ENCODE assay signal across 1 cellular context in genomic region chr7:98106647-98107312, GRCh38.
A peak's percentile ranks its signal among the peaks of the same experiment; 100 is the strongest.
TF ChIP-seq lines count a peak whose summit lies in the region.

Gene LMTK2, plus strand, starts transcription at chr7:98106862. Its CDS starts 316 bp downstream, at chr7:98107178.

TF ChIP-seq in GM12878, 131 proteins besides CTCF, POLR2A, EP300 and RAD21 (continued from another document and continues in another):
- no peak for TF ChIP-seq REST (IDR thresholded peaks at IDR 0.05; ENCODE audit: low read depth, low read length)
- TF ChIP-seq CREM (IDR thresholded peaks at IDR 0.05; ENCODE audit: low read depth): peak; percentile 97
- TF ChIP-seq, protein P1, sequence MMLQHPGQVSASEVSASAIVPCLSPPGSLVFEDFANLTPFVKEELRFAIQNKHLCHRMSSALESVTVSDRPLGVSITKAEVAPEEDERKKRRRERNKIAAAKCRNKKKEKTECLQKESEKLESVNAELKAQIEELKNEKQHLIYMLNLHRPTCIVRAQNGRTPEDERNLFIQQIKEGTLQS (IDR thresholded peaks at IDR 0.05; ENCODE audit: borderline replicate concordance, extremely low read depth, low read depth, low read length): peak; percentile 57; the same call in 1 of the 2 replicates
- TF ChIP-seq ETV6 (conservative IDR thresholded peaks at IDR 0.05 in 1 of 2, IDR thresholded peaks at IDR 0.05 in 1 of 2; ENCODE audit: borderline replicate concordance in 1 of 2, low read depth in 1 of 2): no peak
- TF ChIP-seq SREBF2 (IDR thresholded peaks at IDR 0.05; ENCODE audit: low read length): no peak
- TF ChIP-seq NR2F1 (conservative IDR thresholded peaks at IDR 0.05): peak; percentile 56; the same call in 1 of the 2 replicates
- no peak for TF ChIP-seq BMI1 (IDR thresholded peaks at IDR 0.05; ENCODE audit: borderline replicate concordance)
- no peak for TF ChIP-seq ASH2L (IDR thresholded peaks at IDR 0.05; ENCODE audit: borderline replicate concordance, low read depth)
- TF ChIP-seq BCL3 (IDR thresholded peaks at IDR 0.05; ENCODE audit: borderline replicate concordance, insufficient read depth, low read depth, low read length, poor library complexity, severe bottlenecking): no peak
- TF ChIP-seq SP1 (IDR thresholded peaks at IDR 0.05; ENCODE audit: low read depth, low read length): peak; percentile 96
- TF ChIP-seq RELA (IDR thresholded peaks at IDR 0.05; ENCODE audit: borderline replicate concordance, partially characterized antibody): peak; percentile 80
- peak; percentile 68; the same call in 1 of the 2 replicates for TF ChIP-seq HDGF (IDR thresholded peaks at IDR 0.05)
- TF ChIP-seq, protein P2, sequence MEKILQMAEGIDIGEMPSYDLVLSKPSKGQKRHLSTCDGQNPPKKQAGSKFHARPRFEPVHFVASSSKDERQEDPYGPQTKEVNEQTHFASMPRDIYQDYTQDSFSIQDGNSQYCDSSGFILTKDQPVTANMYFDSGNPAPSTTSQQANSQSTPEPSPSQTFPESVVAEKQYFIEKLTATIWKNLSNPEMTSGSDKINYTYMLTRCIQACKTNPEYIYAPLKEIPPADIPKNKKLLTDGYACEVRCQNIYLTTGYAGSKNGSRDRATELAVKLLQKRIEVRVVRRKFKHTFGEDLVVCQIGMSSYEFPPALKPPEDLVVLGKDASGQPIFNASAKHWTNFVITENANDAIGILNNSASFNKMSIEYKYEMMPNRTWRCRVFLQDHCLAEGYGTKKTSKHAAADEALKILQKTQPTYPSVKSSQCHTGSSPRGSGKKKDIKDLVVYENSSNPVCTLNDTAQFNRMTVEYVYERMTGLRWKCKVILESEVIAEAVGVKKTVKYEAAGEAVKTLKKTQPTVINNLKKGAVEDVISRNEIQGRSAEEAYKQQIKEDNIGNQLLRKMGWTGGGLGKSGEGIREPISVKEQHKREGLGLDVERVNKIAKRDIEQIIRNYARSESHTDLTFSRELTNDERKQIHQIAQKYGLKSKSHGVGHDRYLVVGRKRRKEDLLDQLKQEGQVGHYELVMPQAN (conservative IDR thresholded peaks at IDR 0.05): peak; percentile 97
- TF ChIP-seq DPF2 (IDR thresholded peaks at IDR 0.05): peak; percentile 99
- no peak for TF ChIP-seq ZNF592 (IDR thresholded peaks at IDR 0.05)
- TF ChIP-seq SRF (IDR thresholded peaks at IDR 0.05; ENCODE audit: low read depth in 2 of 2, low read length in 2 of 2): no peak
- TF ChIP-seq PAX8 (IDR thresholded peaks at IDR 0.05): no peak
- peak; percentile 98 for TF ChIP-seq RB1 (IDR thresholded peaks at IDR 0.05; ENCODE audit: borderline replicate concordance)
- no peak for TF ChIP-seq BCL11A (IDR thresholded peaks at IDR 0.05; ENCODE audit: low read depth, low read length)
- TF ChIP-seq FOXK2 (IDR thresholded peaks at IDR 0.05): no peak
- TF ChIP-seq NR2C1 (IDR thresholded peaks at IDR 0.05): no peak
- peak; percentile 46 to 93 for TF ChIP-seq EGR1 (IDR thresholded peaks at IDR 0.05; ENCODE audit: borderline replicate concordance in 1 of 2, low read depth in 2 of 2, low read length in 2 of 2)
- TF ChIP-seq POU2F2 (IDR thresholded peaks at IDR 0.05; ENCODE audit: borderline replicate concordance, low read depth, low read length): peak; percentile 76; the same call in 2 of the 3 replicates
- TF ChIP-seq MAX (IDR thresholded peaks at IDR 0.05; ENCODE audit: low read depth, low read length): peak; percentile 58; the same call in 1 of the 2 replicates
- TF ChIP-seq SIN3A (IDR thresholded peaks at IDR 0.05; ENCODE audit: low read depth, low read length): peak; percentile 92
- peak; percentile 89 for TF ChIP-seq CHD2 (IDR thresholded peaks at IDR 0.05; ENCODE audit: borderline replicate concordance, low read depth, low read length)
- no peak for TF ChIP-seq ZNF24 (IDR thresholded peaks at IDR 0.05)
- TF ChIP-seq CREB1 (IDR thresholded peaks at IDR 0.05; ENCODE audit: low read depth): peak; percentile 98
- TF ChIP-seq ZBTB11 (CRISPR knock-in tag; IDR thresholded peaks at IDR 0.05): no peak
- peak; percentile 12 to 29; a peak in 1 of 4 replicates for TF ChIP-seq IKZF2 (IDR thresholded peaks at IDR 0.05)
- no peak; the same call in 1 of the 2 replicates for TF ChIP-seq ESRRA (IDR thresholded peaks at IDR 0.05; ENCODE audit: low read length)
- TF ChIP-seq TCF3 (IDR thresholded peaks at IDR 0.05; ENCODE audit: borderline replicate concordance, insufficient read depth, low read depth, low read length): 0 out of 2 replicates have a peak, but pooled peaks have one; percentile 7
- TF ChIP-seq EED (IDR thresholded peaks at IDR 0.05; ENCODE audit: low read depth): peak; percentile 27; the same call in 1 of the 2 replicates
- TF ChIP-seq, protein P3, sequence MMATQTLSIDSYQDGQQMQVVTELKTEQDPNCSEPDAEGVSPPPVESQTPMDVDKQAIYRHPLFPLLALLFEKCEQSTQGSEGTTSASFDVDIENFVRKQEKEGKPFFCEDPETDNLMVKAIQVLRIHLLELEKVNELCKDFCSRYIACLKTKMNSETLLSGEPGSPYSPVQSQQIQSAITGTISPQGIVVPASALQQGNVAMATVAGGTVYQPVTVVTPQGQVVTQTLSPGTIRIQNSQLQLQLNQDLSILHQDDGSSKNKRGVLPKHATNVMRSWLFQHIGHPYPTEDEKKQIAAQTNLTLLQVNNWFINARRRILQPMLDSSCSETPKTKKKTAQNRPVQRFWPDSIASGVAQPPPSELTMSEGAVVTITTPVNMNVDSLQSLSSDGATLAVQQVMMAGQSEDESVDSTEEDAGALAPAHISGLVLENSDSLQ (IDR thresholded peaks at IDR 0.05): peak; percentile 100
- no peak for TF ChIP-seq MYC (IDR thresholded peaks at IDR 0.05; ENCODE audit: insufficient read depth, insufficient read length, insufficient replicate concordance, low read length, severe bottlenecking)
- no peak for TF ChIP-seq MYB (IDR thresholded peaks at IDR 0.05; ENCODE audit: borderline replicate concordance, low read depth, low read length)
- TF ChIP-seq CUX1 (IDR thresholded peaks at IDR 0.05; ENCODE audit: insufficient replicate concordance, low read depth, low read length): no peak
